In the genomic region with DNA sequence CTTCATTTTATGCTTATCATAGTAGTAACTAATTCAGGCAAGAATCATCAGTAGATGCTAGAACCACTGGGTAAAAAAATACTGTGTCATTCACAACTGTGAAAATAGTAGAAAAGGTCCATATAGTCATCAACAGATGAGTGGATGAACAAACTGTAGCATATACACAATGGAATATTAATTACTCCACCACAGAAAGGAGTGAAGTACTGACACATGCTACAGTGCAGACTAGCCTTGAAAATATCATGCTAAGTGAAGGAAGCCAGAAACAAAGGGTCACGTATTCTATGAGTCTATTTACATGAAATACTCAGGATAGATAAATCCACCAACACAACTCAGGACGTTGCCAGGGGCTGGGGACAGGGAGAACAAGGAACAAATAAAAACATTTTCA, we compare ENCODE assay signal across 12 cellular contexts. TPM values are rescaled to one million over a fixed set of nuclear protein-coding genes. Genes with fewer than 3 reads are reported as not detected.
DNase-seq lines count a peak whose midpoint lies in the region; ATAC-seq, FAIRE-seq and TF ChIP-seq lines count a peak whose summit lies in the region.
"Had no signal": no experiment of that assay in that cellular context is flagged by ENCODE, and none has a peak within 500 bp of the region (broad histone marks: within the 10 kb centered on the region; RNA-seq: fewer than 3 reads in every experiment).

No MANE protein-coding gene starts in this region.

- no peaks in the 10 kb centered on the region for H3K9me3 Mint-ChIP-seq in activated T-cell treated with anti-CD3 and anti-CD28 coated beads, Interleukin-2, amount 50 U/mL, for 4 hours
- no peaks in the 10 kb centered on the region for H3K9me3 Mint-ChIP-seq in activated T-helper 2 cell treated with anti-CD3 and anti-CD28 coated beads, Interferon-gamma antibody, Interleukin-2, Interleukin-4, amounts not matched to agents 10 μg/mL and 5 μg/mL and 100 μg/mL, durations not matched to agents 14 hours and 24 hours and 36 hours
- H3K9me3 Mint-ChIP-seq in glutamatergic neuron (ENCODE audit: unreplicated experiment), result peaks cover 4% of the 10 kb centered on the region
- H3K9me3 Mint-ChIP-seq in stimulated activated naive CD8-positive, alpha-beta T cell treated with anti-CD3 and anti-CD28 coated beads, Interleukin-15, Interleukin-2, amounts not matched to agents 100 ng/mL and 50 ng/mL, for 24 hours, result no peaks in the 10 kb centered on the region

- no peak overlapping the region for H3K4me3 Mint-ChIP-seq in activated T-cell treated with anti-CD3 and anti-CD28 coated beads, Interleukin-2, amount 50 U/mL, for 4 hours
- no peak overlapping the region for H3K4me3 Mint-ChIP-seq in activated T-helper 2 cell treated with anti-CD3 and anti-CD28 coated beads, Interferon-gamma antibody, Interleukin-2, Interleukin-4, amounts not matched to agents 10 μg/mL and 5 μg/mL and 100 μg/mL, durations not matched to agents 14 hours and 24 hours and 36 hours (ENCODE audit: low read depth)
- H3K4me3 Mint-ChIP-seq in glutamatergic neuron (ENCODE audit: unreplicated experiment), result peak overlapping the region; percentile 63
- no peak overlapping the region for H3K4me3 Mint-ChIP-seq in stimulated activated naive CD8-positive, alpha-beta T cell treated with anti-CD3 and anti-CD28 coated beads, Interleukin-15, Interleukin-2, amounts not matched to agents 100 ng/mL and 50 ng/mL, for 24 hours

- no peak for DNase-seq in activated T-cell treated with anti-CD3 and anti-CD28 coated beads, Interleukin-2, amount 50 U/mL, for 4 hours
- DNase-seq in activated T-cell treated with anti-CD3 and anti-CD28 coated beads, Interleukin-2, amount 50 U/mL, for 48 hours, result no peak
- DNase-seq in activated T-helper 2 cell treated with anti-CD3 and anti-CD28 coated beads, Interferon-gamma antibody, Interleukin-2, Interleukin-4, amounts not matched to agents 10 μg/mL and 5 μg/mL and 100 μg/mL, durations not matched to agents 14 hours and 24 hours and 36 hours (ENCODE audit: low spot score), result no peak
- no peak for DNase-seq in glutamatergic neuron
- no peak for DNase-seq in head of caudate nucleus
- DNase-seq in posterior cingulate gyrus, result no peak
- no peak for DNase-seq in H54 (ENCODE audit: insufficient read length, low spot score)
- DNase-seq: hippocampal formation, midbrain, NCI-H2171 treated with DMSO at 0.1 percent for 48 hours had no signal

- no peaks in the 10 kb centered on the region for H3K27me3 Mint-ChIP-seq in activated T-cell treated with anti-CD3 and anti-CD28 coated beads, Interleukin-2, amount 50 U/mL, for 4 hours (ENCODE audit: low read depth)
- H3K27me3 Mint-ChIP-seq in activated T-helper 2 cell treated with anti-CD3 and anti-CD28 coated beads, Interferon-gamma antibody, Interleukin-2, Interleukin-4, amounts not matched to agents 10 μg/mL and 5 μg/mL and 100 μg/mL, durations not matched to agents 14 hours and 24 hours and 36 hours (ENCODE audit: low read depth), result no peaks in the 10 kb centered on the region
- H3K27me3 Mint-ChIP-seq in glutamatergic neuron (ENCODE audit: unreplicated experiment), result no peaks in the 10 kb centered on the region
- no peaks in the 10 kb centered on the region for H3K27me3 Mint-ChIP-seq in stimulated activated naive CD8-positive, alpha-beta T cell treated with anti-CD3 and anti-CD28 coated beads, Interleukin-15, Interleukin-2, amounts not matched to agents 100 ng/mL and 50 ng/mL, for 24 hours

- peaks cover 18% of the 10 kb centered on the region for H3K36me3 Mint-ChIP-seq in activated T-cell treated with anti-CD3 and anti-CD28 coated beads, Interleukin-2, amount 50 U/mL, for 4 hours (ENCODE audit: insufficient read depth)
- peaks cover 65% of the 10 kb centered on the region for H3K36me3 Mint-ChIP-seq in activated T-helper 2 cell treated with anti-CD3 and anti-CD28 coated beads, Interferon-gamma antibody, Interleukin-2, Interleukin-4, amounts not matched to agents 10 μg/mL and 5 μg/mL and 100 μg/mL, durations not matched to agents 14 hours and 24 hours and 36 hours (ENCODE audit: low read depth)
- no peaks in the 10 kb centered on the region for H3K36me3 Mint-ChIP-seq in glutamatergic neuron (ENCODE audit: unreplicated experiment)
- peaks cover 66% of the 10 kb centered on the region for H3K36me3 Mint-ChIP-seq in stimulated activated naive CD8-positive, alpha-beta T cell treated with anti-CD3 and anti-CD28 coated beads, Interleukin-15, Interleukin-2, amounts not matched to agents 100 ng/mL and 50 ng/mL, for 24 hours (ENCODE audit: low read depth)

- intact Hi-C loops in activated T-helper 2 cell treated with anti-CD3 and anti-CD28 coated beads, Interferon-gamma antibody, Interleukin-2, Interleukin-4, amounts not matched to agents 10 μg/mL and 5 μg/mL and 100 μg/mL, durations not matched to agents 14 hours and 24 hours and 36 hours (cut with micrococcal nuclease), result no loop called here
- intact Hi-C loops in head of caudate nucleus (cut with DNase I), result no loop called here
- intact Hi-C loops in posterior cingulate gyrus (cut with DNase I), result no loop called here

- peak overlapping the region; percentile 65 for H3K27ac Mint-ChIP-seq in activated T-helper 2 cell treated with anti-CD3 and anti-CD28 coated beads, Interferon-gamma antibody, Interleukin-2, Interleukin-4, amounts not matched to agents 10 μg/mL and 5 μg/mL and 100 μg/mL, durations not matched to agents 14 hours and 24 hours and 36 hours
- peak overlapping the region; percentile 60 for H3K27ac Mint-ChIP-seq in glutamatergic neuron (ENCODE audit: unreplicated experiment)
- peak overlapping the region; percentile 79 for H3K27ac Mint-ChIP-seq in stimulated activated naive CD8-positive, alpha-beta T cell treated with anti-CD3 and anti-CD28 coated beads, Interleukin-15, Interleukin-2, amounts not matched to agents 100 ng/mL and 50 ng/mL, for 24 hours

- ATAC-seq in activated T-cell treated with anti-CD3 and anti-CD28 coated beads, Interleukin-2, amount 50 U/mL, for 4 hours, result peak; percentile 36 to 58

- no peak for TF ChIP-seq CTCF in glutamatergic neuron (IDR thresholded peaks at IDR 0.05; ENCODE audit: partially characterized antibody, unreplicated experiment)

- FAIRE-seq in H54 (lab: Jason Lieb, UNC), result no peak
- FAIRE-seq: urothelium cell line had no signal

- H3K4me1 Mint-ChIP-seq in activated T-cell treated with anti-CD3 and anti-CD28 coated beads, Interleukin-2, amount 50 U/mL, for 4 hours (ENCODE audit: low read depth), result peaks cover 71% of the 10 kb centered on the region
- H3K4me1 Mint-ChIP-seq in activated T-helper 2 cell treated with anti-CD3 and anti-CD28 coated beads, Interferon-gamma antibody, Interleukin-2, Interleukin-4, amounts not matched to agents 10 μg/mL and 5 μg/mL and 100 μg/mL, durations not matched to agents 14 hours and 24 hours and 36 hours (ENCODE audit: low read depth), result peaks cover 56% of the 10 kb centered on the region
- H3K4me1 Mint-ChIP-seq in glutamatergic neuron (ENCODE audit: low read depth, unreplicated experiment), result peaks cover 35% of the 10 kb centered on the region
- H3K4me1 Mint-ChIP-seq in stimulated activated naive CD8-positive, alpha-beta T cell treated with anti-CD3 and anti-CD28 coated beads, Interleukin-15, Interleukin-2, amounts not matched to agents 100 ng/mL and 50 ng/mL, for 24 hours (ENCODE audit: low read depth), result peaks cover 73% of the 10 kb centered on the region

- no peak for TF ChIP-seq POLR2A in H54 (IDR thresholded peaks at IDR 0.05; ENCODE audit: low read depth, low read length)

RNA-seq across cellular contexts. Expression of gene USP22, which starts 13.3 kb away (rescaled TPM):
- 100 to 1,000 TPM; 112 to 125 (median 124) TPM for total RNA-seq in activated T-cell treated with anti-CD3 and anti-CD28 coated beads, Interleukin-2, amount 50 U/mL, for 4 hours
- total RNA-seq in activated T-helper 2 cell treated with anti-CD3 and anti-CD28 coated beads, Interferon-gamma antibody, Interleukin-2, Interleukin-4, amounts not matched to agents 10 μg/mL and 5 μg/mL and 100 μg/mL, durations not matched to agents 14 hours and 24 hours and 36 hours, result 147 and 167 TPM in 2 replicates
- total RNA-seq in glutamatergic neuron (ENCODE audit: unreplicated experiment), result 420 TPM
